Comparison of ENCODE assay signal across 1 cellular context in the genomic region with DNA sequence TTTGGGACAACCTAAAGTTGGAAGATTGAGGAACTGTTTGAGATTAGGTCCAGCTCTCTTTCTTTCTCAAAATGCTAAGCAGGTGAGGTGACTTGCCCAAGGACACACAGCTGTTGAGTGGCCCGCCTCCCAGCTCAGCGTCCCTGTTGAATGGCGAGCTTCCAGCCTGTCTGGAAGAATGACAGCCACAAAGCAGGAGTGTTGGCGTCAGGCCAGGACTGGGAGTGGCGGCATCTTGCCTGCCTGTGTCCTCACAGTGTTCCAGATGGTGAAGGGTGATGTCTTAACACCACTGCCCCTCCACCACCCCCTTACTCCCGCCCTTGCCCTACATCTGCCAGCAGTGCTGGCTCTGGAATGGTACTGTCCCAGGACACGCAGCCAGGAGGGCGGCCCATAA.
TF ChIP-seq lines count a peak whose summit lies in the region.

No MANE protein-coding gene starts in this region.

TF ChIP-seq in H1, 55 proteins besides CTCF, POLR2A, EP300 and RAD21:
- TF ChIP-seq JUND (IDR thresholded peaks at IDR 0.05; ENCODE audit: low read length), result no peak
- peak; percentile 15; the same call in 1 of the 2 replicates for TF ChIP-seq POLR2AphosphoS5 (IDR thresholded peaks at IDR 0.05; ENCODE audit: low read depth, low read length)
